14 cellular contexts compared by ENCODE assay signal in the genomic region with DNA sequence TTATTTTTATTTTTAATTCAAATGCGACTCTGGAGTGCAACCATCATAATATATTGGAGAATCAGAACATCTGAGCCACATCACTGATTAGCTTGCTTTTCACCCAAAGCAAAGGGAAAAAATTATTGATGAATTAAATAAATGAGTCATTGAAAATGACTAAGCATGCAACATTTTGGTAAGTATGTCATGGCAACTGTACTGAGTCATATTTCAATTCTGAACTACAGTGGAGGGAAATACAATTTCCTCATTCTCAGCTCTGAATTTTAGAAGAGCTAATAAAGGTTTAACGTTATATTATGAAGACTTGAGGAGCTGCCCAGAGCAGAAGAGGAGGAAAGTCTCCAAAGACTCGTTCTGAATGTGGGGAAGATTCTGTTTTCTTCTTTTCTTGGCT.
A peak's percentile ranks its signal among the peaks of the same experiment; 100 is the strongest.
DNase-seq lines count a peak whose midpoint lies in the region; ATAC-seq, FAIRE-seq and TF ChIP-seq lines count a peak whose summit lies in the region.
"Had no signal": no experiment of that assay in that cellular context is flagged by ENCODE, and none has a peak within 500 bp of the region (broad histone marks: within the 10 kb centered on the region; RNA-seq: fewer than 3 reads in every experiment).

No MANE protein-coding gene starts in this region.

- 42% methylated on average over 3 of the region's 3 CpGs for WGBS in A549 (ENCODE audit: missing lambda C conversion rate)

- no peak for TF ChIP-seq CTCF in A549 (IDR thresholded peaks at IDR 0.05)
- no peak for TF ChIP-seq CTCF in RWPE1 (conservative IDR thresholded peaks at IDR 0.05; ENCODE audit: low read depth)
- no peak for TF ChIP-seq CTCF in fibroblast of mammary gland (conservative IDR thresholded peaks at IDR 0.05; ENCODE audit: control insufficient read depth, insufficient read depth, low read depth, low read length)

- TF ChIP-seq RAD21 in A549 (conservative IDR thresholded peaks at IDR 0.05 in 1 of 2, IDR thresholded peaks at IDR 0.05 in 1 of 2): no peak

- no peak for FAIRE-seq in A549 (lab: Jason Lieb, UNC)
- FAIRE-seq: GM18507 had no signal

- POLR2A ChIA-PET in A549 (lab: Yijun Ruan, JAX): no interaction called here
- POLR2A ChIA-PET in RWPE1 (lab: Yijun Ruan, JAX; ENCODE audit: low non-redundant PET): no interaction called here

- peak in 1 of 2 experiments; percentile 33; a peak in 1 of 6 replicates for ATAC-seq in A549
- ATAC-seq in left colon: no peak
- ATAC-seq: GM23338 had no signal

- intact Hi-C loops in left colon (cut with DNase I, micrococcal nuclease): no loop called here

- CTCF ChIA-PET in A549 (lab: Yijun Ruan, JAX): interaction anchor here (0.7 kb wide), 1 partner anchor 10 kb away, joined by 3 read pairs; no protein-coding TSS in a partner anchor
- CTCF ChIA-PET in RWPE1 (lab: Yijun Ruan, JAX): interaction anchor here (0.5 to 0.6 kb wide), 2 partner anchors 44 to 552 kb away, joined by 3 read pairs; no protein-coding TSS in a partner anchor

- H3K27ac ChIP-seq in A549 (0 out of 6 replicates have a peak overlapping the region, but pooled peaks of 1 of the 2 experiments have one; percentile 45), RWPE1 (no peak overlapping the region)
- H3K27ac ChIP-seq: suprapubic skin had no signal

- no peak for TF ChIP-seq EP300 in A549 (IDR thresholded peaks at IDR 0.05)

- H3K4me1 ChIP-seq in A549: peaks cover 7% of the 10 kb centered on the region; the same call in 2 of the 3 replicates
- H3K4me1 ChIP-seq: Caco-2, suprapubic skin had no signal

- H3K9me3 ChIP-seq in A549: no peaks in the 10 kb centered on the region
- H3K9me3 ChIP-seq: Caco-2, suprapubic skin had no signal

- TF ChIP-seq POLR2A in A549 (IDR thresholded peaks at IDR 0.05; ENCODE audit: low read length): no peak

- peak; percentile 6 to 17 for DNase-seq in A549 (ENCODE audit: low read depth in 1 of 2, low spot score in 1 of 2)
- DNase-seq in HPDE6-E6E7 (ENCODE audit: extremely low spot score): peak; percentile 41
- DNase-seq in RWPE1 (ENCODE audit: low spot score): peak; percentile 23
- DNase-seq in fibroblast of mammary gland (ENCODE audit: low read depth): peak; percentile 73
- DNase-seq in NOMO-1 treated with DMSO at 0.1 percent for 48 hours (lab: John Stamatoyannopoulos, UW; ENCODE audit: unreplicated experiment): no peak
- no peak for DNase-seq in NCI-H187 treated with DMSO at 0.1 percent for 48 hours (lab: John Stamatoyannopoulos, UW)
- DNase-seq in left colon: no peak
- DNase-seq in inferior parietal cortex (ENCODE audit: extremely low spot score): no peak
- DNase-seq: Caco-2, cortex of kidney, NCI-H1105 had no signal

- peak overlapping the region; percentile 35; the same call in 1 of the 3 replicates for H3K4me2 ChIP-seq in A549
- H3K4me2 ChIP-seq: GM23338 had no signal

- H3K4me3 ChIP-seq in A549 (no peak overlapping the region), fibroblast of mammary gland (ENCODE audit: control insufficient read depth, low read depth, low read length) (no peak overlapping the region)
- H3K4me3 ChIP-seq: GM23338, suprapubic skin had no signal

TF ChIP-seq in A549, 52 proteins besides CTCF, POLR2A, EP300 and RAD21:
- TF ChIP-seq FOSL2 (IDR thresholded peaks at IDR 0.05): no peak
- peak; percentile 79 for TF ChIP-seq FOSL2 (CRISPR knock-in tag; IDR thresholded peaks at IDR 0.05)
- no peak for TF ChIP-seq JUNB (IDR thresholded peaks at IDR 0.05)

Comparison
In these comparisons a context has a peak if more than half of its experiments do, and no peak if none do; other contexts are left out.
1. DNase-seq: peak in A549 (2 of 2), HPDE6-E6E7 (single experiment), RWPE1 (single experiment) and fibroblast of mammary gland (single experiment); none in NOMO-1 treated with DMSO at 0.1 percent for 48 hours (single experiment), NCI-H187 treated with DMSO at 0.1 percent for 48 hours (single experiment), left colon (0 of 2) and inferior parietal cortex (single experiment).